In genomic region chrX:27731962-27732361, GRCh38 we compare ENCODE assay signal across 8 cellular contexts.
"Had no signal": no experiment of that assay in that cellular context is flagged by ENCODE, and none has a peak within 500 bp of the region (broad histone marks: within the 10 kb centered on the region; RNA-seq: fewer than 3 reads in every experiment).

No MANE protein-coding gene starts in this region.

- H3K4me2 ChIP-seq: KMS-11 had no signal

- H3K4me3 Mint-ChIP-seq: H9 had no signal

- H3K4me3 ChIP-seq: GM23248 had no signal

- H3K9ac ChIP-seq: GM23248, KMS-11 had no signal

- H2AFZ ChIP-seq: GM23248 had no signal

- H3K27ac ChIP-seq: GM23248, KMS-11 had no signal

- H3K27ac Mint-ChIP-seq: H9 had no signal

- DNase-seq: GM23248, GOT3, H9, HCEC 1CT, Karpas-422, KBM-7 had no signal

- FAIRE-seq: H54 had no signal

- H3K4me1 Mint-ChIP-seq: H9 had no signal
